ENCODE assay signal across 6 cellular contexts in the genomic region with DNA sequence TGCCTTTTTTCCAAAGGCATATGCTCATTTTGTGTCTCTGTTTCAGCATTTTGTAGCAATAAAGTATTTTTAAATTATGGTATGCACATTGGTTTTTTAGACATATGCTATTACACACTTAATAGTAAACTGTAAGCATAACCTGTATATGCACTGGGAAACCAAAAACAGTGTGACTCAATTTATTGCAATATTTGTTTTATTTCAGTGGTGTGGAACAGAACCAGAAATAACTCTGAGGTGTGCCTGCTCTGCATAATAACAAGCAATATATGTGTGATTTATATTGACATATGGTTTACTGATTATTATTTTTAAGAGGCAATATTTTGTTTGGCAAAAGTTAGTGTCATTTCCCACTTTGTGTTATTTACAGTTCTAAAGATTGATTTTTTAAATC.
"Had no signal": no experiment of that assay in that cellular context is flagged by ENCODE, and none has a peak within 500 bp of the region (broad histone marks: within the 10 kb centered on the region; RNA-seq: fewer than 3 reads in every experiment).

No MANE protein-coding gene starts in this region.

- H3K4me1 Mint-ChIP-seq: GM23338, H9, IgD-negative memory B cell had no signal

- H3K4me2 ChIP-seq: GM23338 had no signal

- H3K27me3 Mint-ChIP-seq: IgD-negative memory B cell had no signal

- H3K27ac Mint-ChIP-seq: GM23338, H9, IgD-negative memory B cell had no signal

- H2AFZ ChIP-seq: GM23338 had no signal

- ATAC-seq: GM23338, HepG2 had no signal

- H3K9me3 Mint-ChIP-seq: GM23338, H9 had no signal

- DNase-seq: H9, HCEC 1CT had no signal

- H3K4me3 Mint-ChIP-seq: GM23338, H9, IgD-negative memory B cell had no signal

- H3K27ac ChIP-seq: HL-60 had no signal

- H3K4me3 ChIP-seq: GM23338 had no signal
